In the genomic region with DNA sequence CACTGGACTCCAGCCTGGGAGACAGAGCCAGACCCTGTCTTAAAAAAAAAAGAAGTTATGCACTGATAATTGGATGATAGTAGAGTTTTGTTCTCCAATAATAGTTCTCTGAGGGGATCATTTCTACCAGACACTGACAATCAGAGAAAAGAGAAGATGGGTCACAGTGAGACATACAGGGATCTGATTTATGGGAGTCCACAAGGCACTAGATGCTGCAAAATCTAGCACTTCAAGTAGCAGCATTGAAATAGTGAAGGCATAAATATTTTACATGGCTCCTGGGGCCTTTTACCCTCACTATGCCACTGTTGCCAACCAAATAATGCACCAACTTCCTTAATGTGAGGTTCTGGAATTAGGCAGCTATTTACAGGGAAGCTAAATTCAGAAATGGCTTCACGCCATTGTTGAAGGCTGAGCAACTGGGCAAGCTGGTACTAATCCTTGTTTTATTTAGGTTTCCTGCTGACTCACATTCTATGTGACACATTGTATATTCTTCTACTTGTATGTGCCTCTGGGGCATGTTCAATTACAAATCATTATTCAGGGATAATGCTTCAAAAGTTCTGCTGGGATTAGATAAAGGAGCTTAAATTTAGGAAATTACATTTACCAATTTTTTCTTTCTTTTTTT, we compare ENCODE assay signal across 15 cellular contexts. TPM values are rescaled to one million over a fixed set of nuclear protein-coding genes. Genes with fewer than 3 reads are reported as not detected.
DNase-seq lines count a peak whose midpoint lies in the region; ATAC-seq and TF ChIP-seq lines count a peak whose summit lies in the region.
"Had no signal": no experiment of that assay in that cellular context is flagged by ENCODE, and none has a peak within 500 bp of the region (broad histone marks: within the 10 kb centered on the region; RNA-seq: fewer than 3 reads in every experiment).

No MANE protein-coding gene starts in this region.

- DNase-seq in left ventricle myocardium superior (no peak), Right ventricle myocardium inferior (ENCODE audit: missing footprints) (no peak), SK-MEL-5 (ENCODE audit: low read depth, low spot score) (peak; percentile 34), fibroblast of the aortic adventitia (ENCODE audit: low read depth) (peak; percentile 54), UCSD-AML1 (lab: John Stamatoyannopoulos, UW; ENCODE audit: unreplicated experiment) (no peak), GOT3 (lab: John Stamatoyannopoulos, UW) (no peak)
- DNase-seq: activated CD4-positive, alpha-beta T cell treated with anti-CD3 and anti-CD28 coated beads, Interleukin-2, amount 50 U/mL, for 1 hour; BE2C; hippocampal formation; KG1; mesendoderm; NCI-H446 had no signal

- in situ Hi-C loops in SK-MEL-5 (cut with HindIII; ENCODE audit: low pct_unique_long_range_greater_than_20kb, low sequenced_read_pairs) = no loop called here

- H3K4me3 ChIP-seq in fibroblast of the aortic adventitia (ENCODE audit: low read depth, low read length) = no peak overlapping the region
- H3K4me3 ChIP-seq: SJSA1 had no signal

- intact Hi-C loops in left ventricle myocardium superior (cut with micrococcal nuclease) = no loop called here
- intact Hi-C loops in Right ventricle myocardium inferior (cut with DNase I) = no loop called here

- no peak for TF ChIP-seq CTCF in fibroblast of the aortic adventitia (IDR thresholded peaks at IDR 0.05; ENCODE audit: insufficient read depth, low read length)

- ATAC-seq in left ventricle myocardium superior (peak; percentile 34), Right ventricle myocardium inferior (no peak), GM18868 (IDR thresholded peaks at IDR 0.05; ENCODE audit: unreplicated experiment) (no peak), HG03045 (IDR thresholded peaks at IDR 0.05; ENCODE audit: unreplicated experiment) (no peak)

RNA-seq across cellular contexts. Expression of a gene that starts 38.2 kb away (rescaled TPM):
- 12.1 TPM for total RNA-seq in left ventricle myocardium superior
- 14.3 TPM for total RNA-seq in Right ventricle myocardium inferior
- total RNA-seq in SK-MEL-5 (2014; rRNA removed; shearing (Covaris generic)) = 3.3 and 4.2 TPM in 2 replicates
- polyA plus RNA-seq in SK-MEL-5 (2015; cell fraction: cytosol; rRNA removed) = 26.9 and 31.5 TPM in 2 replicates
- polyA plus RNA-seq in SK-MEL-5 (2015; cell fraction: nucleus; rRNA removed) = 19.4 and 21.6 TPM in 2 replicates
- total RNA-seq in fibroblast of the aortic adventitia (ENCODE audit: low replicate concordance) = 0.82 and 1.7 TPM in 2 replicates

RNA-seq across cellular contexts. Expression of a gene that starts 42.7 kb away (rescaled TPM):
- 150 TPM for total RNA-seq in left ventricle myocardium superior
- total RNA-seq in Right ventricle myocardium inferior = 152 TPM
- total RNA-seq in SK-MEL-5 (2014; rRNA removed; shearing (Covaris generic)) = 101 and 105 TPM in 2 replicates
- 92.9 and 117 TPM in 2 replicates for polyA plus RNA-seq in SK-MEL-5 (2015; cell fraction: cytosol; rRNA removed)
- polyA plus RNA-seq in SK-MEL-5 (2015; cell fraction: nucleus; rRNA removed) = 104 and 132 TPM in 2 replicates
- total RNA-seq in fibroblast of the aortic adventitia (ENCODE audit: low replicate concordance) = 27.0 and 63.4 TPM in 2 replicates

Comparison
In these comparisons a context has a peak if more than half of its experiments do, and no peak if none do; other contexts are left out.
1. DNase-seq: peak in SK-MEL-5 (single experiment) and fibroblast of the aortic adventitia (single experiment); none in left ventricle myocardium superior (single experiment), Right ventricle myocardium inferior (single experiment), UCSD-AML1 (single experiment) and GOT3 (single experiment).